Comparison of ENCODE assay signal across 11 cellular contexts in genomic region chr12:24997496-24997895, GRCh38. TPM values are rescaled to one million over a fixed set of nuclear protein-coding genes. Genes with fewer than 3 reads are reported as not detected.
DNase-seq lines count a peak whose midpoint lies in the region; ATAC-seq and TF ChIP-seq lines count a peak whose summit lies in the region.
"Had no signal": no experiment of that assay in that cellular context is flagged by ENCODE, and none has a peak within 500 bp of the region (broad histone marks: within the 10 kb centered on the region; RNA-seq: fewer than 3 reads in every experiment).

No MANE protein-coding gene starts in this region.

- 85 to 91% (median 89%) methylated on average over 6 of the region's 6 CpGs for WGBS in ovary, 3 donors

- no peak for TF ChIP-seq POLR2A in ovary (IDR thresholded peaks at IDR 0.05)

- H3K27ac ChIP-seq in ovary: no peak overlapping the region

- no peaks in the 10 kb centered on the region for H3K36me3 Mint-ChIP-seq in memory B cell

- peak overlapping the region; percentile 72 for H3K4me3 Mint-ChIP-seq in memory B cell
- H3K4me3 Mint-ChIP-seq: activated T-helper 1 cell treated with anti-CD3 and anti-CD28 coated beads, Interleukin-12 subunit alpha, Interleukin-12 subunit beta, Interleukin-2, Interleukin-4 antibody, amounts not matched to agents 30 ng/mL and 10 ng/mL and 1 ng/mL, durations not matched to agents 14 hours and 24 hours and 36 hours had no signal

- no peak for TF ChIP-seq EP300 in ovary (IDR thresholded peaks at IDR 0.05)

- intact Hi-C loops in ovary (cut with DNase I): loop anchor here in 1 of 4 donors (10.0 kb wide), 1 partner anchor 137 kb away; no protein-coding TSS in a partner anchor

- DNase-seq in memory B cell (ENCODE audit: low spot score in 2 of 2) (no peak), ovary (no peak), occipital lobe (lab: John Stamatoyannopoulos, UW) (no peak), UCSD-AML1 (lab: John Stamatoyannopoulos, UW; ENCODE audit: unreplicated experiment) (no peak), CD1c-positive myeloid dendritic cell (ENCODE audit: extremely low spot score) (no peak)
- DNase-seq: DMS153, nucleus accumbens had no signal

- H3K36me3 ChIP-seq in ovary: no peaks in the 10 kb centered on the region

- no peaks in the 10 kb centered on the region for H3K27me3 ChIP-seq in ovary

- no peaks in the 10 kb centered on the region for H3K9me3 ChIP-seq in ovary

- peak; percentile 10 for ATAC-seq in GM18502 (IDR thresholded peaks at IDR 0.05; ENCODE audit: poor library complexity, unreplicated experiment)
- ATAC-seq in GM21717 (IDR thresholded peaks at IDR 0.05; ENCODE audit: unreplicated experiment): peak; percentile 10
- peak; percentile 3 for ATAC-seq in HG03520 (IDR thresholded peaks at IDR 0.05; ENCODE audit: unreplicated experiment)
- no peak for ATAC-seq in memory B cell (ENCODE audit: low read depth)

- TF ChIP-seq CTCF in ovary (IDR thresholded peaks at IDR 0.05): no peak

- no peak overlapping the region for H3K4me3 ChIP-seq in ovary

- H3K27me3 Mint-ChIP-seq in memory B cell: no peaks in the 10 kb centered on the region

- H3K27ac Mint-ChIP-seq in memory B cell: peak overlapping the region; percentile 89
- H3K27ac Mint-ChIP-seq: activated T-helper 1 cell treated with anti-CD3 and anti-CD28 coated beads, Interleukin-12 subunit alpha, Interleukin-12 subunit beta, Interleukin-2, Interleukin-4 antibody, amounts not matched to agents 30 ng/mL and 10 ng/mL and 1 ng/mL, durations not matched to agents 14 hours and 24 hours and 36 hours had no signal

- peaks cover 51% of the 10 kb centered on the region for H3K4me1 Mint-ChIP-seq in memory B cell

- no peaks in the 10 kb centered on the region for H3K9me3 Mint-ChIP-seq in memory B cell
- H3K9me3 Mint-ChIP-seq: activated T-helper 1 cell treated with anti-CD3 and anti-CD28 coated beads, Interleukin-12 subunit alpha, Interleukin-12 subunit beta, Interleukin-2, Interleukin-4 antibody, amounts not matched to agents 30 ng/mL and 10 ng/mL and 1 ng/mL, durations not matched to agents 14 hours and 24 hours and 36 hours had no signal

- H3K4me1 ChIP-seq in ovary (ENCODE audit: insufficient read depth): peaks cover 1% of the 10 kb centered on the region

RNA-seq across cellular contexts. Expression of gene BCAT1, which starts 48.6 kb away (rescaled TPM):
- total RNA-seq in ovary (100 to 1,000 TPM in 1 of 7 donors, 10 to 100 TPM in 6; 14.9 to 106 (median 36.2) TPM), occipital lobe (45.2 TPM)
- 10 to 100 TPM; 12.0 to 18.3 TPM for polyA plus RNA-seq in ovary
